Comparison of ENCODE assay signal across 1 cellular context in genomic region chr10:123178390-123178789, GRCh38. TPM values are rescaled to one million over a fixed set of nuclear protein-coding genes. Genes with fewer than 3 reads are reported as not detected.
"Had no signal": no experiment of that assay in that cellular context is flagged by ENCODE, and none has a peak within 500 bp of the region (broad histone marks: within the 10 kb centered on the region; RNA-seq: fewer than 3 reads in every experiment).

No MANE protein-coding gene starts in this region.

RNA-seq across cellular contexts. Expression of gene HMX2, which starts 30.5 kb away (rescaled TPM):
- total RNA-seq: G401 had no signal

RNA-seq across cellular contexts. Expression of gene HMX3, which starts 42.6 kb away (rescaled TPM):
- total RNA-seq: G401 had no signal
